14 cellular contexts compared by ENCODE assay signal in genomic region chr13:85665286-85665685, GRCh38.
DNase-seq lines count a peak whose midpoint lies in the region; ATAC-seq and TF ChIP-seq lines count a peak whose summit lies in the region.
"Had no signal": no experiment of that assay in that cellular context is flagged by ENCODE, and none has a peak within 500 bp of the region (broad histone marks: within the 10 kb centered on the region; RNA-seq: fewer than 3 reads in every experiment).

No MANE protein-coding gene starts in this region.

- no peak for TF ChIP-seq CTCF in left lung (IDR thresholded peaks at IDR 0.05)

- no peak overlapping the region for H3K18ac ChIP-seq in mesenchymal stem cell (ENCODE audit: low read depth in 1 of 2, low read length in 2 of 2)

- H3K27me3 ChIP-seq in mesenchymal stem cell (ENCODE audit: control insufficient read depth in 1 of 2, insufficient read depth in 1 of 2, low read length in 2 of 2) (no peaks in the 10 kb centered on the region), left lung (no peaks in the 10 kb centered on the region)
- H3K27me3 ChIP-seq: Peyer's patch had no signal

- no peak overlapping the region for H3K4me2 ChIP-seq in mesenchymal stem cell (ENCODE audit: low read length, poor library complexity, severe bottlenecking)

- H2BK15ac ChIP-seq in mesenchymal stem cell (ENCODE audit: low read depth, poor library complexity, severe bottlenecking): no peak overlapping the region

- 50% methylated on average over 4 of the region's 4 CpGs for WGBS in mesenchymal stem cell

- no peak overlapping the region for H2BK120ac ChIP-seq in mesenchymal stem cell (ENCODE audit: low read depth, low read length)

- peak; percentile 49 for DNase-seq in H4 (ENCODE audit: low spot score)
- peak; percentile 2 for DNase-seq in NCI-H1436 (lab: John Stamatoyannopoulos, UW)
- DNase-seq in amniotic stem cell (lab: John Stamatoyannopoulos, UW): peak; percentile 2
- peak; percentile 39 for DNase-seq in mesenchymal stem cell
- DNase-seq in AG20443 (ENCODE audit: low spot score): no peak
- DNase-seq in left lung: no peak
- no peak for DNase-seq in cardiac septum (ENCODE audit: low spot score)
- DNase-seq: anterior cingulate cortex; MM.1S; naive thymus-derived CD8-positive, alpha-beta T cell; Peyer's patch; stimulated activated CD4-positive, alpha-beta T cell treated with anti-CD3 and anti-CD28 coated beads, Interleukin-15, amount 100 ng/mL, for 24 hours; WERI-Rb-1 had no signal

- H2BK12ac ChIP-seq in mesenchymal stem cell (ENCODE audit: low read length in 2 of 2): no peak overlapping the region

- H3K23ac ChIP-seq in mesenchymal stem cell (ENCODE audit: low read length in 2 of 2): no peak overlapping the region

- no peaks in the 10 kb centered on the region for H3K79me1 ChIP-seq in mesenchymal stem cell (replicated peaks; ENCODE audit: low read length, poor library complexity, severe bottlenecking)

- H3K27ac ChIP-seq in mesenchymal stem cell (ENCODE audit: low read length, poor library complexity, severe bottlenecking) (no peak overlapping the region), left lung (no peak overlapping the region)
- H3K27ac ChIP-seq: Peyer's patch, WERI-Rb-1 had no signal

- no peak overlapping the region for H4K8ac ChIP-seq in mesenchymal stem cell (ENCODE audit: low read length)

- H4K91ac ChIP-seq in mesenchymal stem cell (ENCODE audit: low read length): no peak overlapping the region

- intact Hi-C loops in left lung (cut with DNase I): no loop called here
- intact Hi-C loops in cardiac septum (cut with DNase I): no loop called here

- H2AFZ ChIP-seq in mesenchymal stem cell (ENCODE audit: low read depth, low read length): no peak overlapping the region

- no peaks in the 10 kb centered on the region for H3K4me1 ChIP-seq in mesenchymal stem cell (ENCODE audit: control insufficient read depth, insufficient read depth, low read depth, low read length)
- no peaks in the 10 kb centered on the region for H3K4me1 ChIP-seq in left lung
- H3K4me1 ChIP-seq: Peyer's patch had no signal

- H3K4me3 ChIP-seq in mesenchymal stem cell (ENCODE audit: insufficient read depth in 1 of 2, low read depth in 1 of 2, low read length in 2 of 2) (no peak overlapping the region), left lung (no peak overlapping the region)
- H3K4me3 ChIP-seq: Peyer's patch had no signal

- H2BK5ac ChIP-seq in mesenchymal stem cell (ENCODE audit: low read depth, low read length, poor library complexity, severe bottlenecking): no peak overlapping the region

- no peaks in the 10 kb centered on the region for H3K9me3 ChIP-seq in mesenchymal stem cell (ENCODE audit: control insufficient read depth, low read length)
- H3K9me3 ChIP-seq in left lung: peaks cover 0 to 8% of the 10 kb centered on the region in 2 donors
- H3K9me3 ChIP-seq: Peyer's patch had no signal

- no peak overlapping the region for H3K4ac ChIP-seq in mesenchymal stem cell (ENCODE audit: low read depth in 1 of 2, low read length in 2 of 2)

- H2AK5ac ChIP-seq in mesenchymal stem cell (ENCODE audit: low read length, severe bottlenecking): no peak overlapping the region

- H3K36me3 ChIP-seq in mesenchymal stem cell (ENCODE audit: control insufficient read depth in 1 of 2, insufficient read depth in 2 of 2, low read depth in 1 of 2, low read length in 2 of 2) (no peaks in the 10 kb centered on the region), left lung (no peaks in the 10 kb centered on the region)
- H3K36me3 ChIP-seq: Peyer's patch, WERI-Rb-1 had no signal

- no peak overlapping the region for H3K14ac ChIP-seq in mesenchymal stem cell (ENCODE audit: low read length in 2 of 2)

- H3K9ac ChIP-seq in mesenchymal stem cell (ENCODE audit: low read length): no peak overlapping the region

- no peak for ATAC-seq in left lung
- ATAC-seq: naive thymus-derived CD8-positive, alpha-beta T cell; stimulated activated memory B cell treated with anti-CD40 and anti-IgM and Interleukin-4, amounts not matched to agents 10 μg/mL and 1 μg/mL and 100 μg/mL, for 72 hours had no signal

Comparison
In these comparisons a context has a peak if more than half of its experiments do, and no peak if none do; other contexts are left out.
1. DNase-seq: peak in H4 (single experiment), NCI-H1436 (single experiment), amniotic stem cell (single experiment) and mesenchymal stem cell (single experiment); none in AG20443 (single experiment), left lung (0 of 2) and cardiac septum (single experiment).